18 cellular contexts compared by ENCODE assay signal in the genomic region with DNA sequence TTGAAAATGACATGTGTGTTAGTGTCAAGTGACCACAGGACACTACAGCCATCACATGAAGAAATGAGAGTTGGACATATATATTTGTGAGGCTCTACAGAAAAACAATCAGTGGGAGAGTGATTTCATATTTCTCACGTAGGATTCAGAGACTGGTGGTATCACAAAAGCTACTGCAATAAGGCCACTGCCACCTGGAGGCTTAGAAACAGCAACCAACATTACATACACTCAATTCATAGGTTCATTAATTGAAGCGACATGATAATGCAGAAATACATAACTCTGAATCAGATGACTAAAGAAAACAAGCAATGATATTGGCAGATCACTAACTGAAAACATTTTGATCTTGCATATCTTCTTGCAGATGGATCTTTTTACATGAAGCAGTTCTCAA.
A peak's percentile ranks its signal among the peaks of the same experiment; 100 is the strongest.
DNase-seq lines count a peak whose midpoint lies in the region; ATAC-seq and TF ChIP-seq lines count a peak whose summit lies in the region.
"Had no signal": no experiment of that assay in that cellular context is flagged by ENCODE, and none has a peak within 500 bp of the region (broad histone marks: within the 10 kb centered on the region; RNA-seq: fewer than 3 reads in every experiment).

No MANE protein-coding gene starts in this region.

- H3K9me3 ChIP-seq in Karpas-422 (ENCODE audit: low read length) (no peaks in the 10 kb centered on the region), OCI-LY7 (ENCODE audit: low read length) (no peaks in the 10 kb centered on the region), PC-9 (ENCODE audit: insufficient read depth, low read depth) (no peaks in the 10 kb centered on the region), ovary (no peaks in the 10 kb centered on the region)

- H2AFZ ChIP-seq in Karpas-422 (ENCODE audit: low read length), result no peak overlapping the region
- H2AFZ ChIP-seq in OCI-LY7 (ENCODE audit: low read length), result no peak overlapping the region
- no peak overlapping the region for H2AFZ ChIP-seq in PC-9
- H2AFZ ChIP-seq: GM23248 had no signal

- H3K9me2 ChIP-seq in Karpas-422 (replicated peaks; ENCODE audit: insufficient read depth, low read length) (no peaks in the 10 kb centered on the region), OCI-LY7 (ENCODE audit: insufficient read depth, low read length) (no peaks in the 10 kb centered on the region), PC-9 (ENCODE audit: insufficient read depth) (no peaks in the 10 kb centered on the region)

- 56 to 61% (median 57%) methylated on average over 2 of the region's 2 CpGs for WGBS in ovary, 3 donors

- H3K79me2 ChIP-seq in Karpas-422 (ENCODE audit: low read length), result no peaks in the 10 kb centered on the region
- no peaks in the 10 kb centered on the region for H3K79me2 ChIP-seq in OCI-LY7 (ENCODE audit: insufficient read depth, low read depth, low read length)
- H3K79me2 ChIP-seq in PC-9 (ENCODE audit: low read depth), result no peaks in the 10 kb centered on the region

- POLR2A ChIA-PET in OCI-LY7 (lab: Charles Lee), result no interaction called here
- POLR2A ChIA-PET in PC-9 (lab: Charles Lee; ENCODE audit: unreplicated experiment), result no interaction called here

- CTCF ChIA-PET in OCI-LY7 (lab: Charles Lee; ENCODE audit: unreplicated experiment), result no interaction called here
- CTCF ChIA-PET in PC-9 (lab: Charles Lee), result no interaction called here

- intact Hi-C loops in OCI-LY7 (cut with micrococcal nuclease; ENCODE audit: unreplicated experiment), result no loop called here
- intact Hi-C loops in PC-9 (cut with micrococcal nuclease; ENCODE audit: unreplicated experiment), result no loop called here
- intact Hi-C loops in ovary (cut with DNase I), result no loop called here

- BruUV-seq in OCI-LY7 (replicated peaks; lab: Mats Ljungman, UMichigan) (no TSS peak), PC-9 (replicated peaks; lab: Mats Ljungman, UMichigan) (no TSS peak)

- TF ChIP-seq CTCF in C4-2B (conservative IDR thresholded peaks at IDR 0.05) (peak; percentile 7; the same call in 1 of the 2 replicates), OCI-LY7 (conservative IDR thresholded peaks at IDR 0.05; ENCODE audit: low read length) (peak; percentile 45), epithelial cell of proximal tubule (conservative IDR thresholded peaks at IDR 0.05; ENCODE audit: low read depth, low read length) (peak; percentile 13), PC-9 (conservative IDR thresholded peaks at IDR 0.05) (no peak), ovary (IDR thresholded peaks at IDR 0.05) (no peak)

- no peaks in the 10 kb centered on the region; the same call in 1 of the 2 replicates for H3K27me3 ChIP-seq in Karpas-422 (ENCODE audit: low read length)
- no peaks in the 10 kb centered on the region for H3K27me3 ChIP-seq in PC-9 (ENCODE audit: insufficient read depth, low read depth)
- no peaks in the 10 kb centered on the region for H3K27me3 ChIP-seq in ovary

- ATAC-seq in GM21381 (IDR thresholded peaks at IDR 0.05; ENCODE audit: unreplicated experiment), result no peak

- DNase-seq in Karpas-422 (peak; percentile 63), OCI-LY7 (ENCODE audit: low spot score) (peak; percentile 11), epithelial cell of proximal tubule (ENCODE audit: low read depth) (no peak), PC-9 (no peak), ovary (no peak)
- DNase-seq: Calu3; CD4-positive, alpha-beta memory T cell; DMS79; GM23248; Kasumi-1; NCI-H1105 treated with DMSO at 0.1 percent for 48 hours; NCI-H1694; NCI-H345; NCI-H524 treated with DMSO at 0.1 percent for 48 hours; Right ventricle myocardium superior had no signal

- H3K36me3 ChIP-seq in Karpas-422 (ENCODE audit: insufficient read depth, low read length) (no peaks in the 10 kb centered on the region), OCI-LY7 (ENCODE audit: insufficient read depth, low read length) (no peaks in the 10 kb centered on the region), PC-9 (ENCODE audit: low read depth) (no peaks in the 10 kb centered on the region), ovary (no peaks in the 10 kb centered on the region)

- no peak for TF ChIP-seq POLR2A in ovary (IDR thresholded peaks at IDR 0.05)

- H3K4me1 ChIP-seq in Karpas-422 (ENCODE audit: low read length) (no peaks in the 10 kb centered on the region), OCI-LY7 (ENCODE audit: insufficient read depth, low read length, poor library complexity, severe bottlenecking) (no peaks in the 10 kb centered on the region), PC-9 (replicated peaks; ENCODE audit: insufficient read depth) (no peaks in the 10 kb centered on the region), ovary (ENCODE audit: insufficient read depth) (no peaks in the 10 kb centered on the region)

- no peaks in the 10 kb centered on the region for H3F3A ChIP-seq in PC-9 (ENCODE audit: insufficient read depth, low read depth)

- TF ChIP-seq EP300 in ovary (IDR thresholded peaks at IDR 0.05), result no peak

- no peak overlapping the region for H3K9ac ChIP-seq in Karpas-422 (ENCODE audit: low read length)
- H3K9ac ChIP-seq: GM23248 had no signal

- H3K4me3 ChIP-seq in Karpas-422 (ENCODE audit: low read length), result no peak overlapping the region
- no peak overlapping the region for H3K4me3 ChIP-seq in OCI-LY7 (ENCODE audit: low read depth, low read length, poor library complexity, severe bottlenecking)
- H3K4me3 ChIP-seq in epithelial cell of proximal tubule (ENCODE audit: low read depth, low read length), result no peak overlapping the region
- H3K4me3 ChIP-seq in PC-9, result no peak overlapping the region
- no peak overlapping the region for H3K4me3 ChIP-seq in ovary
- H3K4me3 ChIP-seq: GM23248, SK-N-MC had no signal

- H3K27ac ChIP-seq in C4-2B (no peak overlapping the region), Karpas-422 (ENCODE audit: low read length) (no peak overlapping the region), OCI-LY7 (ENCODE audit: low read depth, low read length, poor library complexity, severe bottlenecking) (no peak overlapping the region), PC-9 (no peak overlapping the region), ovary (no peak overlapping the region)
- H3K27ac ChIP-seq: GM23248, SK-N-MC had no signal

- H4K20me1 ChIP-seq in Karpas-422 (ENCODE audit: insufficient read depth, low read depth, low read length) (no peaks in the 10 kb centered on the region), OCI-LY7 (ENCODE audit: insufficient read depth, low read length) (no peaks in the 10 kb centered on the region), PC-9 (ENCODE audit: insufficient read depth) (no peaks in the 10 kb centered on the region)

- H3K4me2 ChIP-seq in Karpas-422 (ENCODE audit: low read depth, low read length, poor library complexity, severe bottlenecking) (no peak overlapping the region), OCI-LY7 (ENCODE audit: low read length) (no peak overlapping the region), PC-9 (no peak overlapping the region)

Comparison
In these comparisons a context has a peak if more than half of its experiments do, and no peak if none do; other contexts are left out.
1. CTCF ChIP-seq: peak in C4-2B (single experiment), OCI-LY7 (single experiment) and epithelial cell of proximal tubule (single experiment); none in PC-9 (single experiment) and ovary (0 of 3).
2. DNase-seq: peak in Karpas-422 (single experiment) and OCI-LY7 (single experiment); none in epithelial cell of proximal tubule (single experiment), PC-9 (0 of 2) and ovary (0 of 5).